In the genomic region with DNA sequence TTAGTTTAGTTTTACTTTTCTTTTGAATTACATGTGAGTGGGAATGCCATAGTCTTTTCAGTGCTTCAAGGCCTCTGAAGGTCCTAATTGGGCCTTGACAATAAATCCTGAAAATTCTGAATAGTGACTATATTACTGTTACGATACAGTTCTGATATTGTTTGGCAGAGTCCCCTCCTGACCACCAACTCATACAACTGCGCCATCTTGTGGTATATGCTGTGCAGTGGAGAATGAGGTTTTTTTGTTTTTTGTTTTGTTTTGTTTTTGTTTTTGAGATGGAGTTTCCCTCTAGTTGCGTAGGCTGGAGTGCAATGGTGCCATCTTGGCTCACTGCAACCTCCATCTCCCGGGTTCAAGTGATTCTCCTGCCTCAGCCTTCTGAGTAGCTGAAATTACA, we compare ENCODE assay signal across 8 cellular contexts. TPM values are rescaled to one million over a fixed set of nuclear protein-coding genes. Genes with fewer than 3 reads are reported as not detected.
A peak's percentile ranks its signal among the peaks of the same experiment; 100 is the strongest.
DNase-seq lines count a peak whose midpoint lies in the region; ATAC-seq, FAIRE-seq and TF ChIP-seq lines count a peak whose summit lies in the region.

No MANE protein-coding gene starts in this region.

- no peaks in the 10 kb centered on the region for H3K79me1 ChIP-seq in IMR-90 (ENCODE audit: low read depth in 1 of 2, low read length in 2 of 2)

- H3K27ac ChIP-seq in IMR-90 (ENCODE audit: insufficient read depth, low read length): no peak overlapping the region
- H3K27ac ChIP-seq in pancreas: no peak overlapping the region
- H3K27ac ChIP-seq in tibial artery: no peak overlapping the region

- peak; percentile 38; the same call in 1 of the 2 replicates for TF ChIP-seq RAD21 in IMR-90 (IDR thresholded peaks at IDR 0.05; ENCODE audit: low read length)

- no peak overlapping the region for H2BK15ac ChIP-seq in IMR-90 (ENCODE audit: low read depth, low read length)

- H3K27me3 Mint-ChIP-seq in brain: no peaks in the 10 kb centered on the region

- H4K20me1 ChIP-seq in IMR-90 (ENCODE audit: insufficient read depth, low read length): no peaks in the 10 kb centered on the region

- H3K23ac ChIP-seq in IMR-90 (ENCODE audit: low read depth, low read length): no peak overlapping the region

- H3K9me1 ChIP-seq in IMR-90 (ENCODE audit: insufficient read depth, low read length): no peaks in the 10 kb centered on the region

- no peak overlapping the region for H2BK120ac ChIP-seq in IMR-90 (ENCODE audit: low read depth, low read length)

- intact Hi-C loops in IMR-90 (cut with micrococcal nuclease) (loop anchor here (1.0 to 5.0 kb wide), 3 partner anchors 250 to 402 kb away; no protein-coding TSS in a partner anchor), pancreas (cut with DNase I) (no loop called here), tibial artery (cut with DNase I; ENCODE audit: low total_unique reads) (no loop called here)

- no peaks in the 10 kb centered on the region for H3K9me3 ChIP-seq in IMR-90 (ENCODE audit: control insufficient read depth, insufficient read depth, low read length)
- no peaks in the 10 kb centered on the region for H3K9me3 ChIP-seq in pancreas
- no peaks in the 10 kb centered on the region for H3K9me3 ChIP-seq in tibial artery

- no peak overlapping the region for H3K4ac ChIP-seq in IMR-90 (ENCODE audit: low read depth, low read length)

- dilution Hi-C loops in IMR-90 (cut with HindIII; ENCODE audit: low sequenced_read_pairs, unreplicated experiment): no loop called here

- H4K8ac ChIP-seq in IMR-90 (ENCODE audit: low read depth in 2 of 2, low read length in 2 of 2): no peak overlapping the region

- FAIRE-seq in pancreas (lab: Jason Lieb, UNC): no peak

- H2AK5ac ChIP-seq in IMR-90 (ENCODE audit: low read depth, low read length): no peak overlapping the region

- TF ChIP-seq CTCF in IMR-90 (conservative IDR thresholded peaks at IDR 0.05; ENCODE audit: low read depth, low read length) (peak; percentile 51), brain (conservative IDR thresholded peaks at IDR 0.05) (peak; percentile 47 to 78), pancreas (IDR thresholded peaks at IDR 0.05) (peak in 3 of 4 donors; percentile 23 to 59 (median 52)), tibial artery (IDR thresholded peaks at IDR 0.05) (no peak)

- no peaks in the 10 kb centered on the region for H3K9me3 Mint-ChIP-seq in brain

- H3K4me1 Mint-ChIP-seq in brain: peaks cover 22% of the 10 kb centered on the region

- H3K9ac ChIP-seq in IMR-90 (ENCODE audit: low read depth, low read length): no peak overlapping the region

- H2BK20ac ChIP-seq in IMR-90 (ENCODE audit: low read depth, low read length): no peak overlapping the region

- no peak overlapping the region for H2BK5ac ChIP-seq in IMR-90 (ENCODE audit: low read depth, low read length, poor library complexity, severe bottlenecking)

- H3K4me1 ChIP-seq in IMR-90 (ENCODE audit: control insufficient read depth, insufficient read depth, low read length) (no peaks in the 10 kb centered on the region), pancreas (no peaks in the 10 kb centered on the region), tibial artery (peaks cover 0 to 5% (median 0%) of the 10 kb centered on the region in 4 donors)

- no peak overlapping the region for H2AFZ ChIP-seq in IMR-90 (replicated peaks; ENCODE audit: low read length, poor library complexity)

- H4K5ac ChIP-seq in IMR-90 (ENCODE audit: low read depth, low read length): no peak overlapping the region

- H3K4me3 ChIP-seq in IMR-90 (ENCODE audit: insufficient read depth, low read depth, low read length) (no peak overlapping the region), pancreas (no peak overlapping the region), tibial artery (no peak overlapping the region)

- POLR2A ChIA-PET in IMR-90 (lab: Charles Lee; ENCODE audit: unreplicated experiment): no interaction called here

- TF ChIP-seq POLR2A in IMR-90 (IDR thresholded peaks at IDR 0.05; ENCODE audit: low read depth, low read length): no peak

- H2AK9ac ChIP-seq in IMR-90 (replicated peaks; ENCODE audit: low read depth, low read length, poor library complexity): no peak overlapping the region

- no peak overlapping the region for H3K4me3 Mint-ChIP-seq in brain

- no TSS peak for BruUV-seq in IMR-90 (replicated peaks; lab: Mats Ljungman, UMichigan)

- H3K18ac ChIP-seq in IMR-90 (ENCODE audit: low read depth, low read length): no peak overlapping the region

- peak; percentile 56; the same call in 1 of the 2 replicates for ATAC-seq in IMR-90 (ENCODE audit: low read depth)
- ATAC-seq in pancreas: peak; percentile 48 to 63 (median 56)

- H3K27me3 ChIP-seq in IMR-90 (ENCODE audit: control insufficient read depth, insufficient read depth, low read length) (peaks cover 24% of the 10 kb centered on the region), pancreas (no peaks in the 10 kb centered on the region), tibial artery (no peaks in the 10 kb centered on the region)

- in situ Hi-C loops in IMR-90 (cut with MboI; ENCODE audit: low sequenced_read_pairs): loop anchor here (10.0 kb wide), 2 partner anchors 393 to 697 kb away; no protein-coding TSS in a partner anchor

- WGBS in IMR-90 (ENCODE audit: extremely low coverage in 2 of 2, insufficient read length in 1 of 2), 2 experiments: no CpG with 5 or more reads among the region's 4 CpGs
- WGBS in pancreas, 2 donors: 36 to 42% methylated on average over 4 of the region's 4 CpGs

- H3K36me3 Mint-ChIP-seq in brain: no peaks in the 10 kb centered on the region

- H3K27ac Mint-ChIP-seq in brain: no peak overlapping the region

- DNase-seq in NCI-H82 (lab: John Stamatoyannopoulos, UW) (peak; percentile 26), NCI-H82 treated with DMSO at 0.1 percent for 48 hours (lab: John Stamatoyannopoulos, UW; ENCODE audit: unreplicated experiment) (no peak), IMR-90 (peak; percentile 5), pancreas (no peak), tibial artery (no peak), NCI-H2171 treated with DMSO at 0.1 percent for 48 hours (lab: John Stamatoyannopoulos, UW) (no peak)
- no peak for DNase-seq in stimulated activated naive CD4-positive, alpha-beta T cell treated with Interleukin-2 at 50 U/mL for 16 hours (lab: John Stamatoyannopoulos, UW)

- no peak overlapping the region for H3K56ac ChIP-seq in IMR-90 (ENCODE audit: extremely low read depth, insufficient read depth, low read length)

- H3K14ac ChIP-seq in IMR-90 (replicated peaks; ENCODE audit: low read depth, low read length): no peak overlapping the region

- CTCF ChIA-PET in IMR-90 (lab: Yijun Ruan, JAX): interaction anchor here (0.7 to 1.1 kb wide), 2 partner anchors 43 to 402 kb away, joined by 4 to 6 read pairs; no protein-coding TSS in a partner anchor

- H3K36me3 ChIP-seq in IMR-90 (ENCODE audit: control insufficient read depth, insufficient read depth, low read length) (no peaks in the 10 kb centered on the region), pancreas (no peaks in the 10 kb centered on the region), tibial artery (no peaks in the 10 kb centered on the region)

- no peak overlapping the region; the same call in 1 of the 2 replicates for H3K4me2 ChIP-seq in IMR-90 (ENCODE audit: low read depth, low read length)

- H4K91ac ChIP-seq in IMR-90 (ENCODE audit: insufficient read depth, low read depth, low read length): no peak overlapping the region

TF ChIP-seq in IMR-90, 13 proteins besides CTCF, POLR2A, EP300 and RAD21:
- TF ChIP-seq RCOR1 (IDR thresholded peaks at IDR 0.05; ENCODE audit: insufficient replicate concordance, low read length) (no peak), MAZ (IDR thresholded peaks at IDR 0.05; ENCODE audit: borderline replicate concordance, low read depth, low read length) (no peak), SMC3 (IDR thresholded peaks at IDR 0.05; ENCODE audit: low read depth, low read length) (peak; percentile 35; the same call in 1 of the 2 replicates), CHD1 (IDR thresholded peaks at IDR 0.05; ENCODE audit: low read depth, low read length) (no peak), NFE2L2 (IDR thresholded peaks at IDR 0.05; ENCODE audit: low read depth, low read length) (no peak)
- TF ChIP-seq, protein P1, sequence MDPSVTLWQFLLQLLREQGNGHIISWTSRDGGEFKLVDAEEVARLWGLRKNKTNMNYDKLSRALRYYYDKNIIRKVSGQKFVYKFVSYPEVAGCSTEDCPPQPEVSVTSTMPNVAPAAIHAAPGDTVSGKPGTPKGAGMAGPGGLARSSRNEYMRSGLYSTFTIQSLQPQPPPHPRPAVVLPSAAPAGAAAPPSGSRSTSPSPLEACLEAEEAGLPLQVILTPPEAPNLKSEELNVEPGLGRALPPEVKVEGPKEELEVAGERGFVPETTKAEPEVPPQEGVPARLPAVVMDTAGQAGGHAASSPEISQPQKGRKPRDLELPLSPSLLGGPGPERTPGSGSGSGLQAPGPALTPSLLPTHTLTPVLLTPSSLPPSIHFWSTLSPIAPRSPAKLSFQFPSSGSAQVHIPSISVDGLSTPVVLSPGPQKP (IDR thresholded peaks at IDR 0.05; ENCODE audit: borderline replicate concordance, low read depth, low read length): no peak
- TF ChIP-seq, protein P2, sequence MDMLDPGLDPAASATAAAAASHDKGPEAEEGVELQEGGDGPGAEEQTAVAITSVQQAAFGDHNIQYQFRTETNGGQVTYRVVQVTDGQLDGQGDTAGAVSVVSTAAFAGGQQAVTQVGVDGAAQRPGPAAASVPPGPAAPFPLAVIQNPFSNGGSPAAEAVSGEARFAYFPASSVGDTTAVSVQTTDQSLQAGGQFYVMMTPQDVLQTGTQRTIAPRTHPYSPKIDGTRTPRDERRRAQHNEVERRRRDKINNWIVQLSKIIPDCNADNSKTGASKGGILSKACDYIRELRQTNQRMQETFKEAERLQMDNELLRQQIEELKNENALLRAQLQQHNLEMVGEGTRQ (IDR thresholded peaks at IDR 0.05; ENCODE audit: low read depth, low read length): no peak

RNA-seq across cellular contexts. Expression of gene CHRDL1, which starts 56.6 kb away (rescaled TPM):
- 0.28 and 0.36 TPM in 2 replicates for total RNA-seq in IMR-90 (2012; rRNA removed)
- polyA plus RNA-seq in IMR-90 (2012; rRNA removed): 0.58 and 0.72 TPM in 2 replicates
- polyA plus RNA-seq in IMR-90 (2012; cell fraction: cytosol; rRNA removed): 0.18 and 0.33 TPM in 2 replicates
- 0.08 and 0.24 TPM in 2 replicates for polyA plus RNA-seq in IMR-90 (2012; cell fraction: nucleus; rRNA removed; ENCODE audit: low replicate concordance)
- 5.7 TPM for polyA plus RNA-seq in brain (ENCODE audit: insufficient read depth, low read depth, low replicate concordance)
- total RNA-seq in pancreas: 1 to 10 TPM; 1.0 to 9.6 (median 2.2) TPM
- polyA plus RNA-seq in pancreas: 1 to 10 TPM; 1.9 to 2.2 TPM

Comparison
In these comparisons a context has a peak if more than half of its experiments do, and no peak if none do; other contexts are left out.
1. DNase-seq: peak in NCI-H82 (single experiment) and IMR-90 (single experiment); none in NCI-H82 treated with DMSO at 0.1 percent for 48 hours (single experiment), pancreas (0 of 6), stimulated activated naive CD4-positive, alpha-beta T cell treated with Interleukin-2 at 50 U/mL for 16 hours (single experiment), tibial artery (0 of 2) and NCI-H2171 treated with DMSO at 0.1 percent for 48 hours (single experiment).
2. CTCF ChIP-seq: peak in IMR-90 (single experiment), brain (2 of 2) and pancreas (3 of 4); none in tibial artery (0 of 2).